ENCODE assay signal across 2 cellular contexts in the genomic region with DNA sequence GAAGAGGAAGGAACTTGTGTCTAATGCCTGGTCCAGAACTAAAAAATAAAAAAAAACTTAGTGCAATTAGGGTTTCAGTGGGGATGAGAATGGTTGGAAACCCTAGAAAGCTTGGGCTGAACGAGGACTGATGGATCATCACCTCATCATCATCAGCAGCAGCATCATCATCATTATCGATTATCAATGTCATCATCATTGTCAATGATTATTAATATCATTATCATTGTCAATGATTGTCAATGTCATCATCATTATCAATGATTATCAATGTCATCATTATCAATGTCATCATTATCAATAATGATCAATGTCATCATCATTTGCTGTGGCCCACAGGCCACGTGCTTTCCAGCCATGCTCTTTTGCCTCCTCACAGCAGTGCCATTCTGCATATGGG.
A peak's percentile ranks its signal among the peaks of the same experiment; 100 is the strongest.
TF ChIP-seq lines count a peak whose summit lies in the region.

No MANE protein-coding gene starts in this region.

TF ChIP-seq in HepG2, 621 proteins besides CTCF, POLR2A, EP300 and RAD21:
- TF ChIP-seq, protein P1, sequence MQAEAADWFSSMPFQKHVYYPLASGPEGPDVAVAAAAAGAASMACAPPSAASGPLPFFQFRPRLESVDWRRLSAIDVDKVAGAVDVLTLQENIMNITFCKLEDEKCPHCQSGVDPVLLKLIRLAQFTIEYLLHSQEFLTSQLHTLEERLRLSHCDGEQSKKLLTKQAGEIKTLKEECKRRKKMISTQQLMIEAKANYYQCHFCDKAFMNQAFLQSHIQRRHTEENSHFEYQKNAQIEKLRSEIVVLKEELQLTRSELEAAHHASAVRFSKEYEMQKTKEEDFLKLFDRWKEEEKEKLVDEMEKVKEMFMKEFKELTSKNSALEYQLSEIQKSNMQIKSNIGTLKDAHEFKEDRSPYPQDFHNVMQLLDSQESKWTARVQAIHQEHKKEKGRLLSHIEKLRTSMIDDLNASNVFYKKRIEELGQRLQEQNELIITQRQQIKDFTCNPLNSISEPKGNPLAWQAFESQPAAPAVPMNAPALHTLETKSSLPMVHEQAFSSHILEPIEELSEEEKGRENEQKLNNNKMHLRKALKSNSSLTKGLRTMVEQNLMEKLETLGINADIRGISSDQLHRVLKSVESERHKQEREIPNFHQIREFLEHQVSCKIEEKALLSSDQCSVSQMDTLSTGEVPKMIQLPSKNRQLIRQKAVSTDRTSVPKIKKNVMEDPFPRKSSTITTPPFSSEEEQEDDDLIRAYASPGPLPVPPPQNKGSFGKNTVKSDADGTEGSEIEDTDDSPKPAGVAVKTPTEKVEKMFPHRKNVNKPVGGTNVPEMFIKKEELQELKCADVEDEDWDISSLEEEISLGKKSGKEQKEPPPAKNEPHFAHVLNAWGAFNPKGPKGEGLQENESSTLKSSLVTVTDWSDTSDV (CRISPR knock-in tag; IDR thresholded peaks at IDR 0.05) = no peak
- peak; percentile 59 for TF ChIP-seq CREB1 (IDR thresholded peaks at IDR 0.05)
- TF ChIP-seq CREB1 (CRISPR knock-in tag; IDR thresholded peaks at IDR 0.05) = no peak
TF ChIP-seq in HepG2: peak in this region for 1.

TF ChIP-seq in K562, 482 proteins besides CTCF, POLR2A, EP300 and RAD21 (continued from another document):
- TF ChIP-seq, protein P2, sequence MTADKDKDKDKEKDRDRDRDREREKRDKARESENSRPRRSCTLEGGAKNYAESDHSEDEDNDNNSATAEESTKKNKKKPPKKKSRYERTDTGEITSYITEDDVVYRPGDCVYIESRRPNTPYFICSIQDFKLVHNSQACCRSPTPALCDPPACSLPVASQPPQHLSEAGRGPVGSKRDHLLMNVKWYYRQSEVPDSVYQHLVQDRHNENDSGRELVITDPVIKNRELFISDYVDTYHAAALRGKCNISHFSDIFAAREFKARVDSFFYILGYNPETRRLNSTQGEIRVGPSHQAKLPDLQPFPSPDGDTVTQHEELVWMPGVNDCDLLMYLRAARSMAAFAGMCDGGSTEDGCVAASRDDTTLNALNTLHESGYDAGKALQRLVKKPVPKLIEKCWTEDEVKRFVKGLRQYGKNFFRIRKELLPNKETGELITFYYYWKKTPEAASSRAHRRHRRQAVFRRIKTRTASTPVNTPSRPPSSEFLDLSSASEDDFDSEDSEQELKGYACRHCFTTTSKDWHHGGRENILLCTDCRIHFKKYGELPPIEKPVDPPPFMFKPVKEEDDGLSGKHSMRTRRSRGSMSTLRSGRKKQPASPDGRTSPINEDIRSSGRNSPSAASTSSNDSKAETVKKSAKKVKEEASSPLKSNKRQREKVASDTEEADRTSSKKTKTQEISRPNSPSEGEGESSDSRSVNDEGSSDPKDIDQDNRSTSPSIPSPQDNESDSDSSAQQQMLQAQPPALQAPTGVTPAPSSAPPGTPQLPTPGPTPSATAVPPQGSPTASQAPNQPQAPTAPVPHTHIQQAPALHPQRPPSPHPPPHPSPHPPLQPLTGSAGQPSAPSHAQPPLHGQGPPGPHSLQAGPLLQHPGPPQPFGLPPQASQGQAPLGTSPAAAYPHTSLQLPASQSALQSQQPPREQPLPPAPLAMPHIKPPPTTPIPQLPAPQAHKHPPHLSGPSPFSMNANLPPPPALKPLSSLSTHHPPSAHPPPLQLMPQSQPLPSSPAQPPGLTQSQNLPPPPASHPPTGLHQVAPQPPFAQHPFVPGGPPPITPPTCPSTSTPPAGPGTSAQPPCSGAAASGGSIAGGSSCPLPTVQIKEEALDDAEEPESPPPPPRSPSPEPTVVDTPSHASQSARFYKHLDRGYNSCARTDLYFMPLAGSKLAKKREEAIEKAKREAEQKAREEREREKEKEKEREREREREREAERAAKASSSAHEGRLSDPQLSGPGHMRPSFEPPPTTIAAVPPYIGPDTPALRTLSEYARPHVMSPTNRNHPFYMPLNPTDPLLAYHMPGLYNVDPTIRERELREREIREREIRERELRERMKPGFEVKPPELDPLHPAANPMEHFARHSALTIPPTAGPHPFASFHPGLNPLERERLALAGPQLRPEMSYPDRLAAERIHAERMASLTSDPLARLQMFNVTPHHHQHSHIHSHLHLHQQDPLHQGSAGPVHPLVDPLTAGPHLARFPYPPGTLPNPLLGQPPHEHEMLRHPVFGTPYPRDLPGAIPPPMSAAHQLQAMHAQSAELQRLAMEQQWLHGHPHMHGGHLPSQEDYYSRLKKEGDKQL (CRISPR knock-in tag; IDR thresholded peaks at IDR 0.05; ENCODE audit: borderline replicate concordance) = no peak
- TF ChIP-seq, protein P3, sequence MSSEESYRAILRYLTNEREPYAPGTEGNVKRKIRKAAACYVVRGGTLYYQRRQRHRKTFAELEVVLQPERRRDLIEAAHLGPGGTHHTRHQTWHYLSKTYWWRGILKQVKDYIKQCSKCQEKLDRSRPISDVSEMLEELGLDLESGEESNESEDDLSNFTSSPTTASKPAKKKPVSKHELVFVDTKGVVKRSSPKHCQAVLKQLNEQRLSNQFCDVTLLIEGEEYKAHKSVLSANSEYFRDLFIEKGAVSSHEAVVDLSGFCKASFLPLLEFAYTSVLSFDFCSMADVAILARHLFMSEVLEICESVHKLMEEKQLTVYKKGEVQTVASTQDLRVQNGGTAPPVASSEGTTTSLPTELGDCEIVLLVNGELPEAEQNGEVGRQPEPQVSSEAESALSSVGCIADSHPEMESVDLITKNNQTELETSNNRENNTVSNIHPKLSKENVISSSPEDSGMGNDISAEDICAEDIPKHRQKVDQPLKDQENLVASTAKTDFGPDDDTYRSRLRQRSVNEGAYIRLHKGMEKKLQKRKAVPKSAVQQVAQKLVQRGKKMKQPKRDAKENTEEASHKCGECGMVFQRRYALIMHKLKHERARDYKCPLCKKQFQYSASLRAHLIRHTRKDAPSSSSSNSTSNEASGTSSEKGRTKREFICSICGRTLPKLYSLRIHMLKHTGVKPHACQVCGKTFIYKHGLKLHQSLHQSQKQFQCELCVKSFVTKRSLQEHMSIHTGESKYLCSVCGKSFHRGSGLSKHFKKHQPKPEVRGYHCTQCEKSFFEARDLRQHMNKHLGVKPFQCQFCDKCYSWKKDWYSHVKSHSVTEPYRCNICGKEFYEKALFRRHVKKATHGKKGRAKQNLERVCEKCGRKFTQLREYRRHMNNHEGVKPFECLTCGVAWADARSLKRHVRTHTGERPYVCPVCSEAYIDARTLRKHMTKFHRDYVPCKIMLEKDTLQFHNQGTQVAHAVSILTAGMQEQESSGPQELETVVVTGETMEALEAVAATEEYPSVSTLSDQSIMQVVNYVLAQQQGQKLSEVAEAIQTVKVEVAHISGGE (CRISPR knock-in tag; IDR thresholded peaks at IDR 0.05) = no peak
- TF ChIP-seq, protein P4, sequence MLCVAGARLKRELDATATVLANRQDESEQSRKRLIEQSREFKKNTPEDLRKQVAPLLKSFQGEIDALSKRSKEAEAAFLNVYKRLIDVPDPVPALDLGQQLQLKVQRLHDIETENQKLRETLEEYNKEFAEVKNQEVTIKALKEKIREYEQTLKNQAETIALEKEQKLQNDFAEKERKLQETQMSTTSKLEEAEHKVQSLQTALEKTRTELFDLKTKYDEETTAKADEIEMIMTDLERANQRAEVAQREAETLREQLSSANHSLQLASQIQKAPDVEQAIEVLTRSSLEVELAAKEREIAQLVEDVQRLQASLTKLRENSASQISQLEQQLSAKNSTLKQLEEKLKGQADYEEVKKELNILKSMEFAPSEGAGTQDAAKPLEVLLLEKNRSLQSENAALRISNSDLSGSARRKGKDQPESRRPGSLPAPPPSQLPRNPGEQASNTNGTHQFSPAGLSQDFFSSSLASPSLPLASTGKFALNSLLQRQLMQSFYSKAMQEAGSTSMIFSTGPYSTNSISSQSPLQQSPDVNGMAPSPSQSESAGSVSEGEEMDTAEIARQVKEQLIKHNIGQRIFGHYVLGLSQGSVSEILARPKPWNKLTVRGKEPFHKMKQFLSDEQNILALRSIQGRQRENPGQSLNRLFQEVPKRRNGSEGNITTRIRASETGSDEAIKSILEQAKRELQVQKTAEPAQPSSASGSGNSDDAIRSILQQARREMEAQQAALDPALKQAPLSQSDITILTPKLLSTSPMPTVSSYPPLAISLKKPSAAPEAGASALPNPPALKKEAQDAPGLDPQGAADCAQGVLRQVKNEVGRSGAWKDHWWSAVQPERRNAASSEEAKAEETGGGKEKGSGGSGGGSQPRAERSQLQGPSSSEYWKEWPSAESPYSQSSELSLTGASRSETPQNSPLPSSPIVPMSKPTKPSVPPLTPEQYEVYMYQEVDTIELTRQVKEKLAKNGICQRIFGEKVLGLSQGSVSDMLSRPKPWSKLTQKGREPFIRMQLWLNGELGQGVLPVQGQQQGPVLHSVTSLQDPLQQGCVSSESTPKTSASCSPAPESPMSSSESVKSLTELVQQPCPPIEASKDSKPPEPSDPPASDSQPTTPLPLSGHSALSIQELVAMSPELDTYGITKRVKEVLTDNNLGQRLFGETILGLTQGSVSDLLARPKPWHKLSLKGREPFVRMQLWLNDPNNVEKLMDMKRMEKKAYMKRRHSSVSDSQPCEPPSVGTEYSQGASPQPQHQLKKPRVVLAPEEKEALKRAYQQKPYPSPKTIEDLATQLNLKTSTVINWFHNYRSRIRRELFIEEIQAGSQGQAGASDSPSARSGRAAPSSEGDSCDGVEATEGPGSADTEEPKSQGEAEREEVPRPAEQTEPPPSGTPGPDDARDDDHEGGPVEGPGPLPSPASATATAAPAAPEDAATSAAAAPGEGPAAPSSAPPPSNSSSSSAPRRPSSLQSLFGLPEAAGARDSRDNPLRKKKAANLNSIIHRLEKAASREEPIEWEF (CRISPR knock-in tag; IDR thresholded peaks at IDR 0.05) = peak; percentile 82; the same call in 1 of the 2 replicates
TF ChIP-seq in K562: peak in this region for 1.
